ENCODE assay signal across 20 cellular contexts in genomic region chr21:33032434-33033047, GRCh38. TPM values are rescaled to one million over a fixed set of nuclear protein-coding genes. Genes with fewer than 3 reads are reported as not detected.
DNase-seq lines count a peak whose midpoint lies in the region; ATAC-seq and TF ChIP-seq lines count a peak whose summit lies in the region.
"Had no signal": no experiment of that assay in that cellular context is flagged by ENCODE, and none has a peak within 500 bp of the region (broad histone marks: within the 10 kb centered on the region; RNA-seq: fewer than 3 reads in every experiment).

No MANE protein-coding gene starts in this region.

- H3K4me3 ChIP-seq in osteoblast (ENCODE audit: insufficient read depth, low read length) (no peak overlapping the region), sigmoid colon (no peak overlapping the region)
- H3K4me3 ChIP-seq: A549, K562 had no signal

- no peak for TF ChIP-seq CTCF in endothelial cell (IDR thresholded peaks at IDR 0.05; ENCODE audit: unreplicated experiment)
- TF ChIP-seq CTCF in osteoblast (IDR thresholded peaks at IDR 0.05; ENCODE audit: extremely low read depth, low read depth, low read length), result no peak
- TF ChIP-seq CTCF in sigmoid colon (IDR thresholded peaks at IDR 0.05), result no peak

- H3K9me3 Mint-ChIP-seq in activated naive CD4-positive, alpha-beta T cell treated with anti-CD3 and anti-CD28 coated beads, Interleukin-2, amount 50 U/mL, for 24 hours, result no peaks in the 10 kb centered on the region
- H3K9me3 Mint-ChIP-seq in activated naive CD4-positive, alpha-beta T cell treated with anti-CD3 and anti-CD28 coated beads for 36 hours, result no peaks in the 10 kb centered on the region
- no peaks in the 10 kb centered on the region for H3K9me3 Mint-ChIP-seq in endothelial cell (ENCODE audit: unreplicated experiment)
- H3K9me3 Mint-ChIP-seq: CD4-positive, alpha-beta T cell; HFFc6 had no signal

- H2AFZ ChIP-seq in osteoblast (ENCODE audit: low read length), result no peak overlapping the region

- H3K27ac ChIP-seq in osteoblast (ENCODE audit: low read depth, low read length) (no peak overlapping the region), sigmoid colon (no peak overlapping the region)
- H3K27ac ChIP-seq: 22Rv1, A549, C4-2B had no signal

- peaks cover 73% of the 10 kb centered on the region for H3K27me3 ChIP-seq in osteoblast (ENCODE audit: insufficient read depth, low read length)
- peaks cover 21 to 95% (median 85%) of the 10 kb centered on the region in 3 donors for H3K27me3 ChIP-seq in sigmoid colon

- TF ChIP-seq EP300 in sigmoid colon (IDR thresholded peaks at IDR 0.05), result no peak

- WGBS in sigmoid colon, 2 donors, result 20 to 44% methylated on average over 10 of the region's 10 CpGs

- peaks cover 26% of the 10 kb centered on the region for H3K4me1 Mint-ChIP-seq in activated naive CD4-positive, alpha-beta T cell treated with anti-CD3 and anti-CD28 coated beads, Interleukin-2, amount 50 U/mL, for 24 hours
- H3K4me1 Mint-ChIP-seq in activated naive CD4-positive, alpha-beta T cell treated with anti-CD3 and anti-CD28 coated beads for 36 hours (ENCODE audit: low read depth), result peaks cover 24% of the 10 kb centered on the region
- H3K4me1 Mint-ChIP-seq in endothelial cell (ENCODE audit: unreplicated experiment), result peaks cover 7% of the 10 kb centered on the region

- H3K36me3 Mint-ChIP-seq in activated naive CD4-positive, alpha-beta T cell treated with anti-CD3 and anti-CD28 coated beads, Interleukin-2, amount 50 U/mL, for 24 hours, result no peaks in the 10 kb centered on the region
- no peaks in the 10 kb centered on the region for H3K36me3 Mint-ChIP-seq in activated naive CD4-positive, alpha-beta T cell treated with anti-CD3 and anti-CD28 coated beads for 36 hours (ENCODE audit: low read depth)
- no peaks in the 10 kb centered on the region for H3K36me3 Mint-ChIP-seq in endothelial cell (ENCODE audit: low read depth, unreplicated experiment)

- H3K27ac Mint-ChIP-seq in activated naive CD4-positive, alpha-beta T cell treated with anti-CD3 and anti-CD28 coated beads, Interleukin-2, amount 50 U/mL, for 24 hours, result peak overlapping the region; percentile 46
- H3K27ac Mint-ChIP-seq in activated naive CD4-positive, alpha-beta T cell treated with anti-CD3 and anti-CD28 coated beads for 36 hours, result no peak overlapping the region
- no peak overlapping the region for H3K27ac Mint-ChIP-seq in endothelial cell (ENCODE audit: unreplicated experiment)
- H3K27ac Mint-ChIP-seq: CD4-positive, alpha-beta T cell; HFFc6 had no signal

- ATAC-seq in GM18907 (IDR thresholded peaks at IDR 0.05; ENCODE audit: unreplicated experiment), result no peak
- ATAC-seq in HG03175 (IDR thresholded peaks at IDR 0.05; ENCODE audit: unreplicated experiment), result no peak
- ATAC-seq: K562 had no signal

- H3K36me3 ChIP-seq in osteoblast (ENCODE audit: insufficient read depth, low read length) (no peaks in the 10 kb centered on the region), sigmoid colon (no peaks in the 10 kb centered on the region)

- H3K4me1 ChIP-seq in osteoblast (ENCODE audit: insufficient read depth, low read length) (peaks cover 9% of the 10 kb centered on the region), sigmoid colon (peaks cover 0 to 22% (median 19%) of the 10 kb centered on the region in 4 donors)
- H3K4me1 ChIP-seq: A549, Caco-2 had no signal

- no peaks in the 10 kb centered on the region for H3K9me3 ChIP-seq in osteoblast (ENCODE audit: low read depth, low read length)
- no peaks in the 10 kb centered on the region for H3K9me3 ChIP-seq in sigmoid colon
- H3K9me3 ChIP-seq: A549, Caco-2 had no signal

- H3K4me2 ChIP-seq in osteoblast (ENCODE audit: insufficient read depth, low read length), result no peak overlapping the region
- H3K4me2 ChIP-seq: A549 had no signal

- no peaks in the 10 kb centered on the region for H3K79me2 ChIP-seq in osteoblast (ENCODE audit: insufficient read depth, low read length)

- no peak for TF ChIP-seq POLR2A in sigmoid colon (IDR thresholded peaks at IDR 0.05)

- DNase-seq in activated naive CD4-positive, alpha-beta T cell treated with anti-CD3 and anti-CD28 coated beads for 36 hours, result no peak
- no peak for DNase-seq in endothelial cell (ENCODE audit: low spot score)
- DNase-seq in osteoblast (ENCODE audit: insufficient read length, low spot score, missing footprints), result peak; percentile 78
- peak; percentile 34 for DNase-seq in sigmoid colon
- DNase-seq in stimulated activated CD4-positive, alpha-beta T cell treated with anti-CD3 and anti-CD28 coated beads, Interleukin-15, amount 100 ng/mL, for 24 hours, result no peak
- DNase-seq: AML-193; Caco-2; CD4-positive, alpha-beta T cell; HCEC 1CT; HFFc6; IMR-90 had no signal

- peaks cover 34% of the 10 kb centered on the region for H3K27me3 Mint-ChIP-seq in activated naive CD4-positive, alpha-beta T cell treated with anti-CD3 and anti-CD28 coated beads, Interleukin-2, amount 50 U/mL, for 24 hours
- peaks cover 39% of the 10 kb centered on the region for H3K27me3 Mint-ChIP-seq in activated naive CD4-positive, alpha-beta T cell treated with anti-CD3 and anti-CD28 coated beads for 36 hours (ENCODE audit: low read depth)
- peaks cover 8% of the 10 kb centered on the region for H3K27me3 Mint-ChIP-seq in endothelial cell (ENCODE audit: unreplicated experiment)

- no peak overlapping the region for H3K4me3 Mint-ChIP-seq in activated naive CD4-positive, alpha-beta T cell treated with anti-CD3 and anti-CD28 coated beads, Interleukin-2, amount 50 U/mL, for 24 hours
- H3K4me3 Mint-ChIP-seq in activated naive CD4-positive, alpha-beta T cell treated with anti-CD3 and anti-CD28 coated beads for 36 hours, result no peak overlapping the region
- peak overlapping the region; percentile 11 for H3K4me3 Mint-ChIP-seq in endothelial cell (ENCODE audit: unreplicated experiment)
- H3K4me3 Mint-ChIP-seq: CD4-positive, alpha-beta T cell; HFFc6 had no signal

- no peaks in the 10 kb centered on the region for H4K20me1 ChIP-seq in osteoblast (ENCODE audit: insufficient read depth, low read length)

- intact Hi-C loops in activated naive CD4-positive, alpha-beta T cell treated with anti-CD3 and anti-CD28 coated beads for 36 hours (cut with micrococcal nuclease), result no loop called here
- intact Hi-C loops in sigmoid colon (cut with DNase I), result no loop called here

- CTCF ChIA-PET in activated naive CD4-positive, alpha-beta T cell treated with anti-CD3 and anti-CD28 coated beads for 36 hours (lab: Charles Lee), result no interaction called here

RNA-seq across cellular contexts. Expression of gene OLIG2, which starts 6.8 kb away (rescaled TPM):
- total RNA-seq in activated naive CD4-positive, alpha-beta T cell treated with anti-CD3 and anti-CD28 coated beads for 36 hours, result not detected
- 0.33 TPM for total RNA-seq in endothelial cell (ENCODE audit: unreplicated experiment)
- total RNA-seq in osteoblast, result not detected in 2 replicates
- not detected for total RNA-seq in sigmoid colon
- polyA plus RNA-seq in sigmoid colon, result not detected
- total RNA-seq: Caco-2; CD4-positive, alpha-beta T cell; H1; HFFc6; IMR-90; K562 had no signal
- polyA plus RNA-seq: A549, BJ, IMR-90, K562 had no signal

RNA-seq across cellular contexts. Expression of gene OLIG1, which starts 37.4 kb away (rescaled TPM):
- not detected for total RNA-seq in activated naive CD4-positive, alpha-beta T cell treated with anti-CD3 and anti-CD28 coated beads for 36 hours
- total RNA-seq in endothelial cell (ENCODE audit: unreplicated experiment) (0.67 TPM), osteoblast (not detected in 2 replicates), sigmoid colon (not detected)
- not detected for polyA plus RNA-seq in sigmoid colon
- total RNA-seq: Caco-2; CD4-positive, alpha-beta T cell; HFFc6; IMR-90; K562 had no signal
- polyA plus RNA-seq: A549, BJ, IMR-90, K562 had no signal

Comparison
In these comparisons a context has a peak if more than half of its experiments do, and no peak if none do; other contexts are left out.
1. DNase-seq: peak in osteoblast (single experiment) and sigmoid colon (single experiment); none in activated naive CD4-positive, alpha-beta T cell treated with anti-CD3 and anti-CD28 coated beads for 36 hours (single experiment), endothelial cell (single experiment) and stimulated activated CD4-positive, alpha-beta T cell treated with anti-CD3 and anti-CD28 coated beads, Interleukin-15, amount 100 ng/mL, for 24 hours (single experiment).